ENCODE assay signal across 8 cellular contexts in genomic region chr3:190120161-190121060, GRCh38. TPM values are rescaled to one million over a fixed set of nuclear protein-coding genes. Genes with fewer than 3 reads are reported as not detected.
DNase-seq lines count a peak whose midpoint lies in the region; ATAC-seq and TF ChIP-seq lines count a peak whose summit lies in the region.

Gene P3H2 (minus strand): TSS chr3:190120897. CDS start chr3:190120731, 166 bp downstream.

- no peak within 1 kb of the TSS for H2AK5ac ChIP-seq in trophoblast cell (ENCODE audit: low read length)

- peak within 1 kb of the TSS; percentile 59 for H4K91ac ChIP-seq in trophoblast cell (ENCODE audit: low read depth, low read length)

- TF ChIP-seq CTCF in astrocyte of the cerebellum (IDR thresholded peaks at IDR 0.05; ENCODE audit: low read depth, low read length, missing control alignments) (no peak), right atrium auricular region (IDR thresholded peaks at IDR 0.05) (peak in 1 of 2 donors; percentile 61)

- H2AFZ ChIP-seq in trophoblast cell (ENCODE audit: insufficient read depth, low read length, poor library complexity), result peak within 1 kb of the TSS; percentile 79

- peak within 1 kb of the TSS; percentile 30 for H3K4ac ChIP-seq in trophoblast cell (ENCODE audit: low read depth, low read length)

- H3K27me3 ChIP-seq in right atrium auricular region, result no peaks in the 10 kb centered on the region
- no peaks in the 10 kb centered on the region for H3K27me3 ChIP-seq in trophoblast cell (ENCODE audit: insufficient read depth, low read length)

- peak within 1 kb of the TSS; percentile 42 for H2BK5ac ChIP-seq in trophoblast cell (ENCODE audit: low read depth, low read length, poor library complexity)

- WGBS in trophoblast cell (ENCODE audit: extremely low coverage, insufficient coverage, insufficient read length), result no CpG with 5 or more reads among the region's 105 CpGs

- in situ Hi-C loops in astrocyte of the cerebellum (cut with HindIII; ENCODE audit: low sequenced_read_pairs), result no loop called here

- peaks cover 5% of the 10 kb centered on the region for H3K79me2 ChIP-seq in trophoblast cell (ENCODE audit: control insufficient read depth, insufficient read depth, low read length, poor library complexity)

- peak within 1 kb of the TSS; percentile 63 for H2BK12ac ChIP-seq in trophoblast cell (ENCODE audit: low read length)

- H4K12ac ChIP-seq in trophoblast cell (ENCODE audit: low read depth, low read length), result peak within 1 kb of the TSS; percentile 23

- DNase-seq in CD1c-positive myeloid dendritic cell (ENCODE audit: extremely low spot score) (peak; percentile 56), NOMO-1 (lab: John Stamatoyannopoulos, UW; ENCODE audit: unreplicated experiment in 2 of 2) (peak; percentile 92 to 95), astrocyte of the cerebellum (ENCODE audit: low read depth) (peak; percentile 79), right atrium auricular region (ENCODE audit: low spot score) (peak; percentile 70), trophoblast cell (peak; percentile 88), GF-D8 (lab: John Stamatoyannopoulos, UW) (no peak)

- peak within 1 kb of the TSS; percentile 60 for H2BK120ac ChIP-seq in trophoblast cell (ENCODE audit: insufficient read depth, low read length, poor library complexity)

- H3K36me3 ChIP-seq in right atrium auricular region, result no peaks in the 10 kb centered on the region
- no peaks in the 10 kb centered on the region for H3K36me3 ChIP-seq in trophoblast cell (ENCODE audit: control insufficient read depth in 1 of 2, insufficient read depth in 2 of 2, low read length in 2 of 2)

- peak within 1 kb of the TSS; percentile 91 for H3K18ac ChIP-seq in trophoblast cell (ENCODE audit: low read length)

- H3K23ac ChIP-seq in trophoblast cell (ENCODE audit: low read length), result no peak within 1 kb of the TSS

- peak within 1 kb of the TSS; percentile 52 for H4K8ac ChIP-seq in trophoblast cell (ENCODE audit: low read depth, low read length)

- peak within 1 kb of the TSS; percentile 59 to 77 for H3K27ac ChIP-seq in right atrium auricular region
- peak within 1 kb of the TSS; percentile 59 for H3K27ac ChIP-seq in trophoblast cell (ENCODE audit: low read depth, low read length)

- H3K4me3 ChIP-seq in astrocyte of the cerebellum (ENCODE audit: low read depth, low read length) (peak within 1 kb of the TSS; percentile 74), right atrium auricular region (peak within 1 kb of the TSS; percentile 54 to 77), trophoblast cell (ENCODE audit: low read depth, low read length) (peak within 1 kb of the TSS; percentile 90)

- ATAC-seq in GM19328 (IDR thresholded peaks at IDR 0.05; ENCODE audit: unreplicated experiment) (peak; percentile 46), HG03469 (IDR thresholded peaks at IDR 0.05; ENCODE audit: unreplicated experiment) (peak; percentile 56)

- H3K4me2 ChIP-seq in trophoblast cell (ENCODE audit: low read length), result peak within 1 kb of the TSS; percentile 84

- peak within 1 kb of the TSS; percentile 52 for H3K14ac ChIP-seq in trophoblast cell (ENCODE audit: low read length)

- H3K79me1 ChIP-seq in trophoblast cell (ENCODE audit: low read length), result peaks cover 9% of the 10 kb centered on the region

- H3K9me3 ChIP-seq in right atrium auricular region (no peaks in the 10 kb centered on the region), trophoblast cell (ENCODE audit: insufficient read depth, low read depth, low read length) (no peaks in the 10 kb centered on the region)

- H3K9ac ChIP-seq in trophoblast cell (ENCODE audit: low read length), result peak within 1 kb of the TSS; percentile 42

- H3K4me1 ChIP-seq in right atrium auricular region (peaks cover 0 to 12% of the 10 kb centered on the region in 2 donors), trophoblast cell (ENCODE audit: control insufficient read depth in 1 of 2, insufficient read depth in 2 of 2, low read length in 2 of 2) (peaks cover 7 to 17% of the 10 kb centered on the region in 2 experiments)

RNA-seq across cellular contexts. Expression of gene P3H2, which starts in this region (rescaled TPM):
- total RNA-seq in right atrium auricular region, result 1 to 10 TPM; 5.1 to 5.4 TPM
- 13.8 and 14.4 TPM in 2 replicates for polyA plus RNA-seq in trophoblast cell (2013)
